ENCODE assay signal across 1 cellular context in the genomic region with DNA sequence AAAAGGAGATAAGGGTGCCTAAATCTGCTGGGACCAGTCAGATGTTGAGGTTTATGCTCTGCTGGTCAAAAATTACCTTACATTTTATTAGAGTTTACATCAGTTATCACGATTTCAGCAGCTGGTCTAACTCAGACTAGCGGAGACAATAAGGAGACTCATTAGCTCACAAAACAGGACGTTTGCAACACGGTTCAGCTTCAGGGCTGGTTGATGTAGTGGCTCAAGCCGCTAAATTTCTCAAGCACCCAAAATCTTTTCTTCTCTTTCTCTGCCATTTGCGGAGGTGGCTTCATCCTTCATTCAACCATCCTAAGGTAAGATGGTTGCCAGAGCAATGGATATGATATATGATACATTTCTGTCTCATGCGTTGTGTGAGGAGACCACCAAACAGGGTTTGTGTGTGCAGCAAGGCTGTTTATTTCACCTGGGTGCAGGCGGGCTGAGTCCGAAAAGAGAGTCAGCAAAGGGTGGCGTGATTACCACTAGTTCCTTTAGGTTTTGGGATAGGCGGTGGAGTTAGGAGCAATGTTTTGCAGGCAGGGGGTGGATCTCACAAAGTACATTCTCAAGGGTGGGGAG.
TF ChIP-seq lines count a peak whose summit lies in the region.

No MANE protein-coding gene starts in this region.

TF ChIP-seq in HCT116, 20 proteins besides CTCF, POLR2A, EP300 and RAD21:
- TF ChIP-seq, protein P1, sequence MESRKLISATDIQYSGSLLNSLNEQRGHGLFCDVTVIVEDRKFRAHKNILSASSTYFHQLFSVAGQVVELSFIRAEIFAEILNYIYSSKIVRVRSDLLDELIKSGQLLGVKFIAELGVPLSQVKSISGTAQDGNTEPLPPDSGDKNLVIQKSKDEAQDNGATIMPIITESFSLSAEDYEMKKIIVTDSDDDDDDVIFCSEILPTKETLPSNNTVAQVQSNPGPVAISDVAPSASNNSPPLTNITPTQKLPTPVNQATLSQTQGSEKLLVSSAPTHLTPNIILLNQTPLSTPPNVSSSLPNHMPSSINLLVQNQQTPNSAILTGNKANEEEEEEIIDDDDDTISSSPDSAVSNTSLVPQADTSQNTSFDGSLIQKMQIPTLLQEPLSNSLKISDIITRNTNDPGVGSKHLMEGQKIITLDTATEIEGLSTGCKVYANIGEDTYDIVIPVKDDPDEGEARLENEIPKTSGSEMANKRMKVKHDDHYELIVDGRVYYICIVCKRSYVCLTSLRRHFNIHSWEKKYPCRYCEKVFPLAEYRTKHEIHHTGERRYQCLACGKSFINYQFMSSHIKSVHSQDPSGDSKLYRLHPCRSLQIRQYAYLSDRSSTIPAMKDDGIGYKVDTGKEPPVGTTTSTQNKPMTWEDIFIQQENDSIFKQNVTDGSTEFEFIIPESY (IDR thresholded peaks at IDR 0.05; ENCODE audit: extremely low read depth, insufficient replicate concordance, low read length) = no peak
- TF ChIP-seq SIN3A (IDR thresholded peaks at IDR 0.05; ENCODE audit: low read depth) (no peak), POLR2AphosphoS5 (IDR thresholded peaks at IDR 0.05; ENCODE audit: low read depth, low read length) (no peak), YY1 (IDR thresholded peaks at IDR 0.05; ENCODE audit: extremely low read depth, insufficient replicate concordance, low read depth, low read length) (no peak), SP1 (IDR thresholded peaks at IDR 0.05; ENCODE audit: low read depth) (no peak), ZFX (IDR thresholded peaks at IDR 0.05) (no peak), CEBPB (IDR thresholded peaks at IDR 0.05; ENCODE audit: low read depth) (no peak), FOSL1 (IDR thresholded peaks at IDR 0.05; ENCODE audit: low read depth) (no peak), EGR1 (IDR thresholded peaks at IDR 0.05; ENCODE audit: low read depth) (no peak), EZH2phosphoT487 (IDR thresholded peaks at IDR 0.05; ENCODE audit: borderline replicate concordance) (no peak), ZNF274 (IDR thresholded peaks at IDR 0.05; ENCODE audit: low read depth, low read length) (no peak), CBX3 (IDR thresholded peaks at IDR 0.05; ENCODE audit: low read depth) (no peak), SRF (IDR thresholded peaks at IDR 0.05; ENCODE audit: low read depth) (no peak), JUND (IDR thresholded peaks at IDR 0.05) (no peak), MAX (IDR thresholded peaks at IDR 0.05) (no peak), ELF1 (IDR thresholded peaks at IDR 0.05; ENCODE audit: borderline replicate concordance, low read depth) (no peak), EZH2 (IDR thresholded peaks at IDR 0.05) (no peak), TCF7L2 (IDR thresholded peaks at IDR 0.05; ENCODE audit: borderline replicate concordance, extremely low read depth, insufficient read depth, insufficient read length) (no peak)
- TF ChIP-seq, protein P2, sequence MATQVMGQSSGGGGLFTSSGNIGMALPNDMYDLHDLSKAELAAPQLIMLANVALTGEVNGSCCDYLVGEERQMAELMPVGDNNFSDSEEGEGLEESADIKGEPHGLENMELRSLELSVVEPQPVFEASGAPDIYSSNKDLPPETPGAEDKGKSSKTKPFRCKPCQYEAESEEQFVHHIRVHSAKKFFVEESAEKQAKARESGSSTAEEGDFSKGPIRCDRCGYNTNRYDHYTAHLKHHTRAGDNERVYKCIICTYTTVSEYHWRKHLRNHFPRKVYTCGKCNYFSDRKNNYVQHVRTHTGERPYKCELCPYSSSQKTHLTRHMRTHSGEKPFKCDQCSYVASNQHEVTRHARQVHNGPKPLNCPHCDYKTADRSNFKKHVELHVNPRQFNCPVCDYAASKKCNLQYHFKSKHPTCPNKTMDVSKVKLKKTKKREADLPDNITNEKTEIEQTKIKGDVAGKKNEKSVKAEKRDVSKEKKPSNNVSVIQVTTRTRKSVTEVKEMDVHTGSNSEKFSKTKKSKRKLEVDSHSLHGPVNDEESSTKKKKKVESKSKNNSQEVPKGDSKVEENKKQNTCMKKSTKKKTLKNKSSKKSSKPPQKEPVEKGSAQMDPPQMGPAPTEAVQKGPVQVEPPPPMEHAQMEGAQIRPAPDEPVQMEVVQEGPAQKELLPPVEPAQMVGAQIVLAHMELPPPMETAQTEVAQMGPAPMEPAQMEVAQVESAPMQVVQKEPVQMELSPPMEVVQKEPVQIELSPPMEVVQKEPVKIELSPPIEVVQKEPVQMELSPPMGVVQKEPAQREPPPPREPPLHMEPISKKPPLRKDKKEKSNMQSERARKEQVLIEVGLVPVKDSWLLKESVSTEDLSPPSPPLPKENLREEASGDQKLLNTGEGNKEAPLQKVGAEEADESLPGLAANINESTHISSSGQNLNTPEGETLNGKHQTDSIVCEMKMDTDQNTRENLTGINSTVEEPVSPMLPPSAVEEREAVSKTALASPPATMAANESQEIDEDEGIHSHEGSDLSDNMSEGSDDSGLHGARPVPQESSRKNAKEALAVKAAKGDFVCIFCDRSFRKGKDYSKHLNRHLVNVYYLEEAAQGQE (IDR thresholded peaks at IDR 0.05; ENCODE audit: low read depth) = no peak
- TF ChIP-seq, protein P3, sequence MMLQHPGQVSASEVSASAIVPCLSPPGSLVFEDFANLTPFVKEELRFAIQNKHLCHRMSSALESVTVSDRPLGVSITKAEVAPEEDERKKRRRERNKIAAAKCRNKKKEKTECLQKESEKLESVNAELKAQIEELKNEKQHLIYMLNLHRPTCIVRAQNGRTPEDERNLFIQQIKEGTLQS (IDR thresholded peaks at IDR 0.05) = no peak
